In genomic region chr12:124738636-124739467, GRCh38 we compare ENCODE assay signal across 1 cellular context.
TF ChIP-seq lines count a peak whose summit lies in the region.

No MANE protein-coding gene starts in this region.

TF ChIP-seq in HepG2, 621 proteins besides CTCF, POLR2A, EP300 and RAD21 (continued from another document and continues in another):
- no peak for TF ChIP-seq DMTF1 (CRISPR knock-in tag; IDR thresholded peaks at IDR 0.05)
- TF ChIP-seq FLYWCH1 (CRISPR knock-in tag; IDR thresholded peaks at IDR 0.05), result no peak
- no peak for TF ChIP-seq SAFB2 (CRISPR knock-in tag; IDR thresholded peaks at IDR 0.05; ENCODE audit: borderline replicate concordance, low read depth)
- no peak for TF ChIP-seq CBX2 (IDR thresholded peaks at IDR 0.05; ENCODE audit: low read depth, low read length)
- TF ChIP-seq CBX2 (CRISPR knock-in tag; IDR thresholded peaks at IDR 0.05; ENCODE audit: low read depth), result no peak
- TF ChIP-seq CENPX (CRISPR knock-in tag; IDR thresholded peaks at IDR 0.05), result no peak
- no peak for TF ChIP-seq ZNF350 (CRISPR knock-in tag; IDR thresholded peaks at IDR 0.05; ENCODE audit: borderline replicate concordance, low read depth)
- no peak for TF ChIP-seq MNT (IDR thresholded peaks at IDR 0.05)
- TF ChIP-seq NCOA2 (CRISPR knock-in tag; IDR thresholded peaks at IDR 0.05), result peak; percentile 64; the same call in 1 of the 2 replicates
- no peak for TF ChIP-seq CEBPB (IDR thresholded peaks at IDR 0.05; ENCODE audit: borderline replicate concordance, low read depth, low read length)
- TF ChIP-seq BORCS8-MEF2B (CRISPR knock-in tag; IDR thresholded peaks at IDR 0.05), result no peak
- TF ChIP-seq ZXDC (CRISPR knock-in tag; IDR thresholded peaks at IDR 0.05), result no peak
- no peak for TF ChIP-seq NFKB2 (CRISPR knock-in tag; IDR thresholded peaks at IDR 0.05; ENCODE audit: borderline replicate concordance)
- no peak for TF ChIP-seq MBNL3 (CRISPR knock-in tag; conservative IDR thresholded peaks at IDR 0.05)
- no peak for TF ChIP-seq CEBPZ (IDR thresholded peaks at IDR 0.05; ENCODE audit: low read length)
- TF ChIP-seq MYC (CRISPR knock-in tag; IDR thresholded peaks at IDR 0.05; ENCODE audit: borderline replicate concordance), result no peak
- no peak for TF ChIP-seq TBP (CRISPR knock-in tag; IDR thresholded peaks at IDR 0.05)
- no peak for TF ChIP-seq IKZF1 (IDR thresholded peaks at IDR 0.05)
- no peak for TF ChIP-seq CREBL2 (CRISPR knock-in tag; IDR thresholded peaks at IDR 0.05; ENCODE audit: borderline replicate concordance)
- no peak for TF ChIP-seq ZNF75D (CRISPR knock-in tag; IDR thresholded peaks at IDR 0.05; ENCODE audit: borderline replicate concordance)
- 0 out of 2 replicates have a peak, but pooled peaks have one; percentile 10 for TF ChIP-seq FOXA3 (CRISPR knock-in tag; IDR thresholded peaks at IDR 0.05)
- TF ChIP-seq ZSCAN25 (CRISPR knock-in tag; IDR thresholded peaks at IDR 0.05), result no peak
- TF ChIP-seq ZNF7 (CRISPR knock-in tag; IDR thresholded peaks at IDR 0.05), result no peak
- no peak for TF ChIP-seq THAP9 (CRISPR knock-in tag; IDR thresholded peaks at IDR 0.05; ENCODE audit: borderline replicate concordance)
- TF ChIP-seq HMGXB3 (CRISPR knock-in tag; IDR thresholded peaks at IDR 0.05; ENCODE audit: borderline replicate concordance), result no peak
- no peak; the same call in 1 of the 2 replicates for TF ChIP-seq DMAP1 (CRISPR knock-in tag; IDR thresholded peaks at IDR 0.05)
- TF ChIP-seq ZNF33A (CRISPR knock-in tag; IDR thresholded peaks at IDR 0.05; ENCODE audit: borderline replicate concordance), result no peak
- no peak for TF ChIP-seq ZNF607 (CRISPR knock-in tag; IDR thresholded peaks at IDR 0.05; ENCODE audit: borderline replicate concordance)
- TF ChIP-seq ZFP36 (IDR thresholded peaks at IDR 0.05; ENCODE audit: borderline replicate concordance, low read depth, low read length, partially characterized antibody), result peak; percentile 57
- TF ChIP-seq TBL1XR1 (IDR thresholded peaks at IDR 0.05; ENCODE audit: borderline replicate concordance, low read length, partially characterized antibody), result no peak
- TF ChIP-seq BRF2 (CRISPR knock-in tag; IDR thresholded peaks at IDR 0.05), result no peak
- TF ChIP-seq IRF9 (CRISPR knock-in tag; IDR thresholded peaks at IDR 0.05; ENCODE audit: borderline replicate concordance), result no peak; the same call in 1 of the 2 replicates
- no peak; the same call in 1 of the 2 replicates for TF ChIP-seq PHF8 (CRISPR knock-in tag; IDR thresholded peaks at IDR 0.05)
- no peak for TF ChIP-seq TAF1 (CRISPR knock-in tag; IDR thresholded peaks at IDR 0.05)
- no peak for TF ChIP-seq ZFYVE20 (CRISPR knock-in tag; IDR thresholded peaks at IDR 0.05; ENCODE audit: borderline replicate concordance, low read depth)
- TF ChIP-seq BCL6 (CRISPR knock-in tag; IDR thresholded peaks at IDR 0.05), result no peak; the same call in 1 of the 2 replicates
- TF ChIP-seq RELA (CRISPR knock-in tag; IDR thresholded peaks at IDR 0.05), result no peak
- TF ChIP-seq ZNF674 (CRISPR knock-in tag; IDR thresholded peaks at IDR 0.05; ENCODE audit: low read depth), result no peak
- TF ChIP-seq ZNF430 (CRISPR knock-in tag; IDR thresholded peaks at IDR 0.05), result peak; percentile 53; the same call in 1 of the 2 replicates
- TF ChIP-seq ZNF761 (CRISPR knock-in tag; conservative IDR thresholded peaks at IDR 0.05), result no peak; the same call in 1 of the 2 replicates
- peak; percentile 32; the same call in 1 of the 2 replicates for TF ChIP-seq HMG20B (CRISPR knock-in tag; conservative IDR thresholded peaks at IDR 0.05)
- TF ChIP-seq KLF12 (CRISPR knock-in tag; IDR thresholded peaks at IDR 0.05; ENCODE audit: borderline replicate concordance), result no peak
- no peak for TF ChIP-seq CREB1 (IDR thresholded peaks at IDR 0.05)
- no peak for TF ChIP-seq CREB1 (CRISPR knock-in tag; IDR thresholded peaks at IDR 0.05)
- TF ChIP-seq AGO2 (optimal IDR thresholded peaks at IDR 0.05; ENCODE audit: low read depth, low read length), result no peak
- no peak for TF ChIP-seq PLRG1 (conservative IDR thresholded peaks at IDR 0.05)
- TF ChIP-seq SP1 (IDR thresholded peaks at IDR 0.05), result no peak
- TF ChIP-seq SP1 (CRISPR knock-in tag; IDR thresholded peaks at IDR 0.05), result no peak
